ENCODE assay signal across 8 cellular contexts in the genomic region with DNA sequence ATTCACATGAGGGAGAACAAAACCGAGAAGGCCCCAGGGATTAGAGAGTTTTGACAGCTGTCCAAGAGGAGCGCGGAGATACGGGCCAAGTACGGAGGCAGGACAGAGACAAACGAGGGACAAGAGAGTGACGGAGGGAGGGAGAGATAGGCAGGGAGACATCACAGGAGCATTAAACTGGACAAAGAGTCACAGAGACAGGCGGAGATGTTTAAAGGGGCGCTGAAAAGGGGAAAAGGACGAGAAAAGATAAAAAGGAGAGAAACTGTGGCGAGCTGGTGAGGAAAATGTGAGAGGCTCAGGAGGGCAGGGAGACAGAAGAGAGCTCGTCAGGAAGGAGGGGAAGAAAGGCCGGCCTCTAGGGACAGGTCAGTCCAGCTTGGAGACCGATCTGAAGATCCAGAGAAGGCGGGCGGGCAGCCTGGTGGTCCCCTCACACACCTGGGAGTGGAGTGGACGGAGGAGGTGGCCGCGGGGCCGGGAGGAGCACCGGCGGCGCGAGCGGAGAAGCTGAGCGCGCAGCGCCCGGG. TPM values are rescaled to one million over a fixed set of nuclear protein-coding genes. Genes with fewer than 3 reads are reported as not detected.
DNase-seq lines count a peak whose midpoint lies in the region; ATAC-seq and TF ChIP-seq lines count a peak whose summit lies in the region.

No MANE protein-coding gene starts in this region.

- CTCF ChIA-PET in activated CD4-positive, alpha-beta T cell treated with anti-CD3 and anti-CD28 coated beads for 36 hours (lab: Charles Lee), result interaction anchor here (0.6 to 1.8 kb wide), 16 partner anchors 8 to 597 kb away, joined by 3 to 6 read pairs (median 3); no protein-coding TSS in a partner anchor

- H3K27me3 Mint-ChIP-seq in activated CD4-positive, alpha-beta T cell treated with anti-CD3 and anti-CD28 coated beads for 36 hours, result peaks cover 48% of the 10 kb centered on the region

- TF ChIP-seq POLR2A in lower leg skin (IDR thresholded peaks at IDR 0.05), result no peak

- H3K4me1 ChIP-seq in colonic mucosa (no peaks in the 10 kb centered on the region), thoracic aorta (ENCODE audit: control insufficient read depth in 1 of 2, low read depth in 2 of 2) (peaks cover 4 to 30% of the 10 kb centered on the region in 2 donors)

- POLR2A ChIA-PET in activated CD4-positive, alpha-beta T cell treated with anti-CD3 and anti-CD28 coated beads for 36 hours (lab: Charles Lee), result no interaction called here

- H3K4me3 ChIP-seq in colonic mucosa (peak overlapping the region; percentile 71), lower leg skin (ENCODE audit: low read depth, poor library complexity, severe bottlenecking) (peak overlapping the region; percentile 69), thoracic aorta (peak overlapping the region; percentile 84)

- TF ChIP-seq CTCF in colonic mucosa (IDR thresholded peaks at IDR 0.05) (no peak), lower leg skin (IDR thresholded peaks at IDR 0.05) (no peak), thoracic aorta (IDR thresholded peaks at IDR 0.05) (no peak)

- peak overlapping the region; percentile 70 for H3K9ac ChIP-seq in colonic mucosa (ENCODE audit: low read depth in 2 of 2, low read length in 2 of 2)

- no peaks in the 10 kb centered on the region for H3K36me3 ChIP-seq in colonic mucosa
- H3K36me3 ChIP-seq in thoracic aorta, result no peaks in the 10 kb centered on the region

- H3K4me1 Mint-ChIP-seq in activated CD4-positive, alpha-beta T cell treated with anti-CD3 and anti-CD28 coated beads for 36 hours, result peaks cover 6% of the 10 kb centered on the region

- no peaks in the 10 kb centered on the region for H3K27me3 ChIP-seq in colonic mucosa
- no peaks in the 10 kb centered on the region for H3K27me3 ChIP-seq in thoracic aorta (replicated peaks; ENCODE audit: insufficient read depth)

- intact Hi-C loops in activated CD4-positive, alpha-beta T cell treated with anti-CD3 and anti-CD28 coated beads for 36 hours (cut with DNase I, micrococcal nuclease), result loop anchor here (2.0 to 10.0 kb wide), 2 partner anchors 72 to 432 kb away; partner anchors contain the start of gene CCDC14 (in 1 of the 2)
- intact Hi-C loops in colonic mucosa (cut with DNase I) (no loop called here), lower leg skin (cut with DNase I; ENCODE audit: low total_unique reads) (no loop called here)

- H3K27ac ChIP-seq in colonic mucosa, result peak overlapping the region; percentile 34
- H3K27ac ChIP-seq in thoracic aorta, result peak overlapping the region; percentile 81 to 93

- H3K36me3 Mint-ChIP-seq in activated CD4-positive, alpha-beta T cell treated with anti-CD3 and anti-CD28 coated beads for 36 hours (ENCODE audit: low read depth), result no peaks in the 10 kb centered on the region

- H3K27ac Mint-ChIP-seq in activated CD4-positive, alpha-beta T cell treated with anti-CD3 and anti-CD28 coated beads for 36 hours, result no peak overlapping the region

- peak overlapping the region; percentile 54 for H3K4me3 Mint-ChIP-seq in activated CD4-positive, alpha-beta T cell treated with anti-CD3 and anti-CD28 coated beads for 36 hours

- H3K9me3 ChIP-seq in colonic mucosa (no peaks in the 10 kb centered on the region), thoracic aorta (no peaks in the 10 kb centered on the region)

- no peak for DNase-seq in activated CD4-positive, alpha-beta T cell treated with anti-CD3 and anti-CD28 coated beads for 36 hours
- DNase-seq in activated CD4-positive, alpha-beta T cell treated with anti-CD3 and anti-CD28 coated beads for 1 hour, result no peak
- DNase-seq in NCI-H748 treated with DMSO at 0.1 percent for 48 hours (lab: John Stamatoyannopoulos, UW) (peak; percentile 60), colonic mucosa (peak; percentile 43), lower leg skin (ENCODE audit: low spot score in 2 of 2) (peak in 1 of 2 donors; percentile 23), thoracic aorta (ENCODE audit: low spot score) (no peak), SKM-1 treated with dmso at 0.1 percent for 144 hours (lab: John Stamatoyannopoulos, UW; ENCODE audit: unreplicated experiment) (no peak), NCI-H226 (no peak)

- ATAC-seq in activated CD4-positive, alpha-beta T cell treated with anti-CD3 and anti-CD28 coated beads for 36 hours, result peak; percentile 2
- peak; percentile 22 for ATAC-seq in thoracic aorta (ENCODE audit: insufficient number of reproducible peaks, low FRiP score, low read depth)

- WGBS in lower leg skin, 2 donors, result 6 to 10% methylated on average over 27 to 28 of the region's 29 CpGs

- peaks cover 3% of the 10 kb centered on the region for H3K9me3 Mint-ChIP-seq in activated CD4-positive, alpha-beta T cell treated with anti-CD3 and anti-CD28 coated beads for 36 hours (ENCODE audit: low read depth)

RNA-seq across cellular contexts. Expression of gene KALRN, which starts 0.8 kb away (rescaled TPM):
- total RNA-seq in activated CD4-positive, alpha-beta T cell treated with anti-CD3 and anti-CD28 coated beads for 36 hours, result 1 to 10 TPM; 2.1 to 2.5 TPM
- 10 to 100 TPM; 50.0 to 74.8 TPM for total RNA-seq in colonic mucosa
- 10 to 100 TPM; 12.0 to 20.3 (median 15.1) TPM for total RNA-seq in lower leg skin
- 100 to 1,000 TPM; 418 to 748 TPM for total RNA-seq in thoracic aorta

RNA-seq across cellular contexts. Expression of gene ROPN1, which starts 40.5 kb away (rescaled TPM):
- total RNA-seq in activated CD4-positive, alpha-beta T cell treated with anti-CD3 and anti-CD28 coated beads for 36 hours, result not detected
- total RNA-seq in colonic mucosa, result 1 to 10 TPM in 1 of 2 donors, under 1 TPM in 1; 0.66 to 1.1 TPM
- 1 to 10 TPM in 2 of 4 donors, not detected in 2; 1.2 to 3.8 TPM for total RNA-seq in lower leg skin
- total RNA-seq in thoracic aorta, result not detected

Comparison
In these comparisons a context has a peak if more than half of its experiments do, and no peak if none do; other contexts are left out.
1. DNase-seq: peak in NCI-H748 treated with DMSO at 0.1 percent for 48 hours (single experiment) and colonic mucosa (single experiment); none in activated CD4-positive, alpha-beta T cell treated with anti-CD3 and anti-CD28 coated beads for 36 hours (single experiment), activated CD4-positive, alpha-beta T cell treated with anti-CD3 and anti-CD28 coated beads for 1 hour (single experiment), thoracic aorta (single experiment), SKM-1 treated with dmso at 0.1 percent for 144 hours (single experiment) and NCI-H226 (single experiment).
2. RNA of gene KALRN, which starts 0.8 kb away (total RNA-seq): 418 to 748 TPM in thoracic aorta; 50.0 to 74.8 TPM in colonic mucosa, 12.0 to 20.3 TPM in lower leg skin and 2.1 to 2.5 TPM in activated CD4-positive, alpha-beta T cell treated with anti-CD3 and anti-CD28 coated beads for 36 hours; every median in the first group is over 4 times any median in the second.
3. intact Hi-C loops: an anchor here in activated CD4-positive, alpha-beta T cell treated with anti-CD3 and anti-CD28 coated beads for 36 hours (2.0 to 10.0 kb wide); none called in colonic mucosa and lower leg skin.
4. Peak in every context shown above with its lines, with median percentiles within 50 percentile points of each other: H3K4me3 ChIP-seq.